In the genomic region with DNA sequence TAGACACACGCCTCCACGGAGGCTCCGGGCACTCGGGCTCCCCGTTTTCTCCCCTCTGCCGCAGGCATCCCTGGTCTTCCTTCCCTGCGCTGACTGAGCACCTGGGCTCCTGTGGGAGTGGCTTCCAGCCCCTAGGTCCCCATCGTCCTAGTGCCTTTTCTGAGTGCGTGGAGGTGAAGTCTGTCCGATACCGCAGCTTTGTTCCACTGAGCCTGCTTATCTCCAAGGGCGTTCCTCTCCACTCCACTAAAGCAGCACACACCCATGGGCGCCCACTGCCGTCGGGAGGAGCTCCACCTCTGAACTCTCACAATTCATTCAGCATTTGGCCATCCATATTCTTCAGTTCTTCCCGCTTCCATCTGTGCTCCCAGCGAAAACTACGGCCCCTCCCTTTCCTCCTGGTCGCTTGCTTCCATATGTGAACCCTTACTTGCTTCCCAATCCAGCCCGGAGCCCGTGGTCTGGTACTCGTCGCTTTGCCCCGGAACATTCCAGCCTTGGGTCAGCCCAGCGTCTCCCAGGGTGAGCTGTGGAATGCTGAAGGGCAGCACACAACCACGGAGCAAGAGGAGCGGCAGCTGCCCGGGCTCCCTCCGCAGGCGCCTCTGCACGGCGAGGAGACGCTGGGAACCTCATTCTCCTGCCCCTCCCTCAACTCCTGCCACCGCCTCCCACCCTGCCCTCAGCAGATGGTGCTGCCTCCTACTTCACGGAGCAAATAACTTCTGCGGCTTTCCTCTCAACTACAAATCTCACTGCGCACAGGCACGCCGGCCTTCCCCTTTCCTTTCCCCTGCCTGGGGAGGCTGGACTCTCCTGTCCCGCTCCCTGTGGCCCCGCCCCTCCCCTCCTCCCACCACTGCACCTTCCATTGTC, we compare ENCODE assay signal across 1 cellular context.
TF ChIP-seq lines count a peak whose summit lies in the region.

No MANE protein-coding gene starts in this region.

TF ChIP-seq in IMR-90, 13 proteins besides CTCF, POLR2A, EP300 and RAD21 (continued from another document):
- TF ChIP-seq NFE2L2 (IDR thresholded peaks at IDR 0.05; ENCODE audit: low read depth, low read length) (no peak), FOS (IDR thresholded peaks at IDR 0.05; ENCODE audit: low read depth, low read length) (no peak)
- TF ChIP-seq, protein P1, sequence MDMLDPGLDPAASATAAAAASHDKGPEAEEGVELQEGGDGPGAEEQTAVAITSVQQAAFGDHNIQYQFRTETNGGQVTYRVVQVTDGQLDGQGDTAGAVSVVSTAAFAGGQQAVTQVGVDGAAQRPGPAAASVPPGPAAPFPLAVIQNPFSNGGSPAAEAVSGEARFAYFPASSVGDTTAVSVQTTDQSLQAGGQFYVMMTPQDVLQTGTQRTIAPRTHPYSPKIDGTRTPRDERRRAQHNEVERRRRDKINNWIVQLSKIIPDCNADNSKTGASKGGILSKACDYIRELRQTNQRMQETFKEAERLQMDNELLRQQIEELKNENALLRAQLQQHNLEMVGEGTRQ (IDR thresholded peaks at IDR 0.05; ENCODE audit: low read depth, low read length), result no peak
